In genomic region chr6:166997768-166998255, GRCh38 we compare ENCODE assay signal across 8 cellular contexts. TPM values are rescaled to one million over a fixed set of nuclear protein-coding genes. Genes with fewer than 3 reads are reported as not detected.
DNase-seq lines count a peak whose midpoint lies in the region; ATAC-seq and TF ChIP-seq lines count a peak whose summit lies in the region.

No MANE protein-coding gene starts in this region.

- H3K9me2 ChIP-seq in Loucy (replicated peaks; ENCODE audit: low read depth, low read length) = no peaks in the 10 kb centered on the region

- DNase-seq in DMS79 (lab: John Stamatoyannopoulos, UW) (peak; percentile 33), iPS-NIHi7 (ENCODE audit: extremely low spot score) (peak; percentile 58), smooth muscle cell (lab: John Stamatoyannopoulos, UW; ENCODE audit: unreplicated experiment) (peak; percentile 48)
- peak; percentile 68 for DNase-seq in T-helper 2 cell treated with Interferon-gamma antibody and Interleukin-4, amounts not matched to agents 5 μg/mL and 100 μg/mL, for 36 hours (ENCODE audit: low spot score)

- H3K9me3 ChIP-seq in Loucy (ENCODE audit: insufficient read depth, low read depth, low read length) (no peaks in the 10 kb centered on the region), smooth muscle cell (replicated peaks; ENCODE audit: low read depth) (no peaks in the 10 kb centered on the region)

- H3K9me3 Mint-ChIP-seq in T-helper 2 cell treated with Interferon-gamma antibody and Interleukin-4, amounts not matched to agents 5 μg/mL and 100 μg/mL, for 36 hours = no peaks in the 10 kb centered on the region
- peaks cover 0 to 3% (median 0%) of the 10 kb centered on the region in 5 experiments for H3K9me3 Mint-ChIP-seq in brain

- H3K27me3 Mint-ChIP-seq in T-helper 2 cell treated with Interferon-gamma antibody and Interleukin-4, amounts not matched to agents 5 μg/mL and 100 μg/mL, for 36 hours (ENCODE audit: low read depth) = no peaks in the 10 kb centered on the region
- H3K27me3 Mint-ChIP-seq in brain = peaks cover 4% of the 10 kb centered on the region

- WGBS in smooth muscle cell (ENCODE audit: low lambda C conversion rate) = 8% methylated on average over 32 of the region's 38 CpGs

- H3K4me1 Mint-ChIP-seq in T-helper 2 cell treated with Interferon-gamma antibody and Interleukin-4, amounts not matched to agents 5 μg/mL and 100 μg/mL, for 36 hours (ENCODE audit: low read depth) = peaks cover 41% of the 10 kb centered on the region
- peaks cover 34% of the 10 kb centered on the region for H3K4me1 Mint-ChIP-seq in brain

- peak overlapping the region; percentile 74 for H3K27ac Mint-ChIP-seq in T-helper 2 cell treated with Interferon-gamma antibody and Interleukin-4, amounts not matched to agents 5 μg/mL and 100 μg/mL, for 36 hours
- peak overlapping the region in 1 of 5 experiments; percentile 0 for H3K27ac Mint-ChIP-seq in brain

- H4K20me1 ChIP-seq in Loucy (ENCODE audit: insufficient read depth, low read length, poor library complexity, severe bottlenecking) (peaks cover 39% of the 10 kb centered on the region), smooth muscle cell (ENCODE audit: low read depth) (peaks cover 3% of the 10 kb centered on the region)

- peak; percentile 30 for ATAC-seq in GM21737 (IDR thresholded peaks at IDR 0.05; ENCODE audit: unreplicated experiment)
- no peak for ATAC-seq in HG02571 (IDR thresholded peaks at IDR 0.05; ENCODE audit: unreplicated experiment)

- H3K79me2 ChIP-seq in Loucy (ENCODE audit: insufficient read depth, low read length) (peaks cover 94% of the 10 kb centered on the region), smooth muscle cell (ENCODE audit: low read depth) (peaks cover 24% of the 10 kb centered on the region)

- H3K36me3 ChIP-seq in Loucy (ENCODE audit: insufficient read depth, low read length) = no peaks in the 10 kb centered on the region
- no peaks in the 10 kb centered on the region for H3K36me3 ChIP-seq in smooth muscle cell (ENCODE audit: low read depth)

- H2AFZ ChIP-seq in Loucy (ENCODE audit: low read length) (no peak overlapping the region), smooth muscle cell (ENCODE audit: low read depth) (peak overlapping the region; percentile 93)

- H3K27me3 ChIP-seq in Loucy (ENCODE audit: insufficient read depth, low read length, poor library complexity, severe bottlenecking) (no peaks in the 10 kb centered on the region), smooth muscle cell (ENCODE audit: low read depth) (no peaks in the 10 kb centered on the region)

- H3K9ac ChIP-seq in Loucy (ENCODE audit: low read depth, low read length, poor library complexity, severe bottlenecking) = peak overlapping the region; percentile 91
- H3K9ac ChIP-seq in smooth muscle cell (ENCODE audit: low read depth) = peak overlapping the region; percentile 84

- H3K4me3 Mint-ChIP-seq in T-helper 2 cell treated with Interferon-gamma antibody and Interleukin-4, amounts not matched to agents 5 μg/mL and 100 μg/mL, for 36 hours = peak overlapping the region; percentile 74
- peak overlapping the region; percentile 67 to 83 (median 70) for H3K4me3 Mint-ChIP-seq in brain

- H3F3A ChIP-seq in Loucy (ENCODE audit: low read depth) (no peaks in the 10 kb centered on the region), smooth muscle cell (ENCODE audit: low read depth) (no peaks in the 10 kb centered on the region)

- H3K27ac ChIP-seq in smooth muscle cell (ENCODE audit: low read depth) = peak overlapping the region; percentile 76

- TF ChIP-seq CTCF in Loucy (conservative IDR thresholded peaks at IDR 0.05; ENCODE audit: low read length) (peak; percentile 45), brain (conservative IDR thresholded peaks at IDR 0.05) (peak; percentile 41 to 68), smooth muscle cell (IDR thresholded peaks at IDR 0.05; ENCODE audit: borderline replicate concordance, insufficient read depth, poor library complexity, severe bottlenecking) (peak; percentile 24)

- H3K36me3 Mint-ChIP-seq in T-helper 2 cell treated with Interferon-gamma antibody and Interleukin-4, amounts not matched to agents 5 μg/mL and 100 μg/mL, for 36 hours (ENCODE audit: low read depth) = peaks cover 42% of the 10 kb centered on the region
- peaks cover 20% of the 10 kb centered on the region for H3K36me3 Mint-ChIP-seq in brain

- H3K4me3 ChIP-seq in Loucy (ENCODE audit: low read length, poor library complexity, severe bottlenecking) (peak overlapping the region; percentile 97), smooth muscle cell (peak overlapping the region; percentile 86)

- H3K4me2 ChIP-seq in Loucy (ENCODE audit: low read depth, low read length, poor library complexity, severe bottlenecking) = peak overlapping the region; percentile 74
- H3K4me2 ChIP-seq in smooth muscle cell = peak overlapping the region; percentile 99

- peaks cover 45% of the 10 kb centered on the region for H3K4me1 ChIP-seq in Loucy (ENCODE audit: insufficient read depth, low read length, poor library complexity, severe bottlenecking)
- H3K4me1 ChIP-seq in smooth muscle cell (ENCODE audit: low read depth) = peaks cover 11% of the 10 kb centered on the region

RNA-seq across cellular contexts. Expression of gene CEP43, which starts 1.4 kb away (rescaled TPM):
- polyA plus RNA-seq in brain (ENCODE audit: insufficient read depth, low read depth, low replicate concordance) (5.3 TPM), smooth muscle cell (9.7 and 13.2 TPM in 2 replicates)
- total RNA-seq in smooth muscle cell = 16.0 and 26.0 TPM in 2 replicates

RNA-seq across cellular contexts. Expression of gene RNASET2, which starts 41.5 kb away (rescaled TPM):
- 39.3 TPM for polyA plus RNA-seq in brain (ENCODE audit: insufficient read depth, low read depth, low replicate concordance)
- total RNA-seq in smooth muscle cell = 16.8 and 20.6 TPM in 2 replicates
- 29.3 and 34.1 TPM in 2 replicates for polyA plus RNA-seq in smooth muscle cell
